In the genomic region with DNA sequence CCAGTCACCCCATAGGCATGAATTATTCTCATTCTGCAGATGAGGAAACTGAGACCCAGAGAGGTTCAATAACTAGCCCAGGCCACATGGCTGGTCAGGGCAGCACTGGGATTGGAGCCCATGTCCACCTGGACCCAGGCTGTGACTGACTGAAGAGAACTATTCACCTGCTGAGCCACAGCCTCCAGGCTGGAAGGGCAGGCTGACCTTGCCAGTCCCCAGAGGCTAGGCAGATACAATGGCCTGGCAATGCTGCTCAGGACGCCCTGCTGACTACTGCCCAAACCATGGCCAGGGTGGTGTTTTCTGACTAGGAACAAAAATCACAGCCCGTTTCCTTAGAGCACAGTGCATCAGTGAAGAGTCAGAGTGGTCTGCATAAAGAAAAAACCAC, we compare ENCODE assay signal across 28 cellular contexts. TPM values are rescaled to one million over a fixed set of nuclear protein-coding genes. Genes with fewer than 3 reads are reported as not detected.
DNase-seq lines count a peak whose midpoint lies in the region; ATAC-seq, FAIRE-seq and TF ChIP-seq lines count a peak whose summit lies in the region.
"Had no signal": no experiment of that assay in that cellular context is flagged by ENCODE, and none has a peak within 500 bp of the region (broad histone marks: within the 10 kb centered on the region; RNA-seq: fewer than 3 reads in every experiment).

No MANE protein-coding gene starts in this region.

- H3K27me3 ChIP-seq in HepG2 (ENCODE audit: control insufficient read depth in 1 of 2, insufficient read depth in 2 of 2, low read length in 2 of 2): no peaks in the 10 kb centered on the region
- H3K27me3 ChIP-seq in Karpas-422 (ENCODE audit: low read length): no peaks in the 10 kb centered on the region
- H3K27me3 ChIP-seq: neural progenitor cell, SJSA1 had no signal

- H3K27ac Mint-ChIP-seq in chondrocyte (ENCODE audit: unreplicated experiment): no peak overlapping the region
- H3K27ac Mint-ChIP-seq in stimulated activated effector memory CD8-positive, alpha-beta T cell treated with anti-CD3 and anti-CD28 coated beads, Interleukin-12 subunit alpha, Interleukin-12 subunit beta, amount 100 ng/mL, for 72 hours: peak overlapping the region; percentile 81
- H3K27ac Mint-ChIP-seq: activated CD4-positive, alpha-beta T cell treated with anti-CD3 and anti-CD28 coated beads for 36 hours; activated naive CD4-positive, alpha-beta T cell treated with anti-CD3 and anti-CD28 coated beads for 36 hours; stimulated activated memory B cell treated with anti-CD40 and anti-IgM and Interleukin-4, amounts not matched to agents 10 μg/mL and 1 μg/mL and 100 μg/mL, for 72 hours had no signal

- H3K36me3 ChIP-seq in HepG2 (replicated peaks in 1 of 2; ENCODE audit: control insufficient read depth in 1 of 2, insufficient read depth in 2 of 2, low read length in 2 of 2) (peaks cover 48 to 81% of the 10 kb centered on the region in 2 experiments), Karpas-422 (ENCODE audit: insufficient read depth, low read length) (no peaks in the 10 kb centered on the region)
- H3K36me3 ChIP-seq: neural progenitor cell, thoracic aorta had no signal

- H3K9me2 ChIP-seq in Karpas-422 (replicated peaks; ENCODE audit: insufficient read depth, low read length): no peaks in the 10 kb centered on the region

- ATAC-seq in HepG2 (no peak), HG02642 (IDR thresholded peaks at IDR 0.05; ENCODE audit: poor library complexity, unreplicated experiment) (no peak)
- ATAC-seq in stimulated activated effector memory CD8-positive, alpha-beta T cell treated with anti-CD3 and anti-CD28 coated beads, Interleukin-12 subunit alpha, Interleukin-12 subunit beta, amount 100 ng/mL, for 72 hours: no peak
- ATAC-seq: activated CD4-positive, alpha-beta T cell treated with anti-CD3 and anti-CD28 coated beads for 36 hours; Panc1; stimulated activated memory B cell treated with anti-CD40 and anti-IgM and Interleukin-4, amounts not matched to agents 10 μg/mL and 1 μg/mL and 100 μg/mL, for 72 hours had no signal

- BruUV-seq in HepG2 (replicated peaks; lab: Mats Ljungman, UMichigan): no TSS peak

- H3K4me2 ChIP-seq in HepG2 (ENCODE audit: low read depth, low read length): no peak overlapping the region
- H3K4me2 ChIP-seq in Karpas-422 (ENCODE audit: low read depth, low read length, poor library complexity, severe bottlenecking): no peak overlapping the region
- H3K4me2 ChIP-seq: neural progenitor cell had no signal

- intact Hi-C loops in HepG2 (cut with micrococcal nuclease; ENCODE audit: unreplicated experiment): loop anchor here (2.0 kb wide), 1 partner anchor 27 kb away; no protein-coding TSS in a partner anchor

- H3K9me3 Mint-ChIP-seq in chondrocyte (ENCODE audit: low read depth): no peaks in the 10 kb centered on the region
- no peaks in the 10 kb centered on the region for H3K9me3 Mint-ChIP-seq in stimulated activated effector memory CD8-positive, alpha-beta T cell treated with anti-CD3 and anti-CD28 coated beads, Interleukin-12 subunit alpha, Interleukin-12 subunit beta, amount 100 ng/mL, for 72 hours
- H3K9me3 Mint-ChIP-seq: activated naive CD4-positive, alpha-beta T cell treated with anti-CD3 and anti-CD28 coated beads for 36 hours; CD4-positive, CD25-positive, alpha-beta regulatory T cell; neural progenitor cell; stimulated activated memory B cell treated with anti-CD40 and anti-IgM and Interleukin-4, amounts not matched to agents 10 μg/mL and 1 μg/mL and 100 μg/mL, for 72 hours had no signal

- H4K20me1 ChIP-seq in HepG2 (ENCODE audit: insufficient read depth, low read length): peaks cover 61% of the 10 kb centered on the region; the same call in 1 of the 2 replicates
- H4K20me1 ChIP-seq in Karpas-422 (ENCODE audit: insufficient read depth, low read depth, low read length): peaks cover 15% of the 10 kb centered on the region; the same call in 1 of the 2 replicates

- TF ChIP-seq POLR2A in HepG2 (IDR thresholded peaks at IDR 0.05; ENCODE audit: insufficient read depth in 1 of 2, low read depth in 2 of 2, low read length in 2 of 2): no peak

- H3K4me3 ChIP-seq in HepG2 (replicated peaks in 1 of 3; ENCODE audit: insufficient read depth in 1 of 3, low read depth in 2 of 3, low read length in 3 of 3) (no peak overlapping the region), Karpas-422 (ENCODE audit: low read length) (no peak overlapping the region)
- H3K4me3 ChIP-seq: neural progenitor cell, SJSA1, thoracic aorta had no signal

- H3K4me1 ChIP-seq in HepG2 (ENCODE audit: insufficient read depth, low read length) (peaks cover 19% of the 10 kb centered on the region; the same call in 1 of the 2 replicates), Karpas-422 (ENCODE audit: low read length) (peaks cover 6% of the 10 kb centered on the region)
- H3K4me1 ChIP-seq: neural progenitor cell, SJSA1 had no signal

- FAIRE-seq in HepG2 (lab: Jason Lieb, UNC): no peak
- FAIRE-seq: bronchial epithelial cell, endothelial cell of umbilical vein, GM12892 had no signal

- H3K9me3 ChIP-seq in HepG2 (ENCODE audit: low read length): no peaks in the 10 kb centered on the region
- H3K9me3 ChIP-seq in Karpas-422 (ENCODE audit: low read length): no peaks in the 10 kb centered on the region
- H3K9me3 ChIP-seq: SJSA1, thoracic aorta had no signal

- 100% methylated on average over 2 of the region's 2 CpGs for WGBS in HepG2 (ENCODE audit: low lambda C conversion rate)

- no peak overlapping the region for H2AFZ ChIP-seq in HepG2 (ENCODE audit: low read length)
- no peak overlapping the region for H2AFZ ChIP-seq in Karpas-422 (ENCODE audit: low read length)
- H2AFZ ChIP-seq: neural progenitor cell had no signal

- no peak for TF ChIP-seq RAD21 in Ishikawa (IDR thresholded peaks at IDR 0.05; ENCODE audit: low read depth)
- TF ChIP-seq RAD21 in HepG2 (CRISPR knock-in tag; IDR thresholded peaks at IDR 0.05): no peak

- H3K79me2 ChIP-seq in HepG2 (ENCODE audit: insufficient read depth, low read length) (peaks cover 61% of the 10 kb centered on the region), Karpas-422 (ENCODE audit: low read length) (no peaks in the 10 kb centered on the region)

- CTCF ChIA-PET in HepG2 (lab: Yijun Ruan, JAX; ENCODE audit: low intra/inter-chr PET ratio, low total read pairs): no interaction called here

- peaks cover 6% of the 10 kb centered on the region for H3K4me1 Mint-ChIP-seq in chondrocyte (ENCODE audit: low read depth)
- peaks cover 35% of the 10 kb centered on the region for H3K4me1 Mint-ChIP-seq in stimulated activated effector memory CD8-positive, alpha-beta T cell treated with anti-CD3 and anti-CD28 coated beads, Interleukin-12 subunit alpha, Interleukin-12 subunit beta, amount 100 ng/mL, for 72 hours

- in situ Hi-C loops in HepG2 (cut with HindIII; ENCODE audit: extremely low pct_ligation_motif_present, low pct_unique_long_range_greater_than_20kb): no loop called here

- H3K27me3 Mint-ChIP-seq in chondrocyte (ENCODE audit: low read depth): no peaks in the 10 kb centered on the region
- H3K27me3 Mint-ChIP-seq: activated CD4-positive, alpha-beta T cell treated with anti-CD3 and anti-CD28 coated beads for 36 hours; CD4-positive, CD25-positive, alpha-beta regulatory T cell; stimulated activated memory B cell treated with anti-CD40 and anti-IgM and Interleukin-4, amounts not matched to agents 10 μg/mL and 1 μg/mL and 100 μg/mL, for 72 hours had no signal

- H3K9ac ChIP-seq in HepG2 (ENCODE audit: insufficient read depth, low read depth, low read length): peak overlapping the region; percentile 2; the same call in 1 of the 2 replicates
- no peak overlapping the region for H3K9ac ChIP-seq in Karpas-422 (ENCODE audit: low read length)
- H3K9ac ChIP-seq: neural progenitor cell had no signal

- peaks cover 3% of the 10 kb centered on the region for H3K36me3 Mint-ChIP-seq in chondrocyte (ENCODE audit: low read depth)
- no peaks in the 10 kb centered on the region for H3K36me3 Mint-ChIP-seq in stimulated activated effector memory CD8-positive, alpha-beta T cell treated with anti-CD3 and anti-CD28 coated beads, Interleukin-12 subunit alpha, Interleukin-12 subunit beta, amount 100 ng/mL, for 72 hours
- H3K36me3 Mint-ChIP-seq: CD4-positive, CD25-positive, alpha-beta regulatory T cell; neural progenitor cell had no signal

- H3K4me3 Mint-ChIP-seq in chondrocyte (ENCODE audit: unreplicated experiment): no peak overlapping the region
- H3K4me3 Mint-ChIP-seq in stimulated activated effector memory CD8-positive, alpha-beta T cell treated with anti-CD3 and anti-CD28 coated beads, Interleukin-12 subunit alpha, Interleukin-12 subunit beta, amount 100 ng/mL, for 72 hours: no peak overlapping the region
- H3K4me3 Mint-ChIP-seq: activated CD4-positive, alpha-beta T cell treated with anti-CD3 and anti-CD28 coated beads for 36 hours; activated naive CD4-positive, alpha-beta T cell treated with anti-CD3 and anti-CD28 coated beads for 36 hours; CD4-positive, CD25-positive, alpha-beta regulatory T cell; neural progenitor cell; stimulated activated memory B cell treated with anti-CD40 and anti-IgM and Interleukin-4, amounts not matched to agents 10 μg/mL and 1 μg/mL and 100 μg/mL, for 72 hours had no signal

- POLR2A ChIA-PET in HepG2 (lab: Yijun Ruan, JAX): no interaction called here

- TF ChIP-seq CTCF in chondrocyte (IDR thresholded peaks at IDR 0.05): no peak
- no peak for TF ChIP-seq CTCF in HepG2 (CRISPR knock-in tag; IDR thresholded peaks at IDR 0.05)

- TF ChIP-seq EP300 in Ishikawa (IDR thresholded peaks at IDR 0.05; ENCODE audit: borderline replicate concordance) (no peak), HepG2 (IDR thresholded peaks at IDR 0.05; ENCODE audit: low read depth in 2 of 2, low read length in 2 of 2) (no peak), HepG2 (CRISPR knock-in tag; IDR thresholded peaks at IDR 0.05; ENCODE audit: borderline replicate concordance) (no peak)

- no peak overlapping the region for H3K27ac ChIP-seq in HepG2 (ENCODE audit: extremely low read length, insufficient read depth, low read length)
- H3K27ac ChIP-seq in Karpas-422 (ENCODE audit: low read length): no peak overlapping the region
- H3K27ac ChIP-seq: SJSA1, thoracic aorta had no signal

- peak; percentile 48 for DNase-seq in chondrocyte (ENCODE audit: low spot score)
- no peak for DNase-seq in HepG2 (ENCODE audit: low spot score)
- no peak for DNase-seq in stimulated activated effector memory CD8-positive, alpha-beta T cell treated with anti-CD3 and anti-CD28 coated beads, Interleukin-12 subunit alpha, Interleukin-12 subunit beta, amount 100 ng/mL, for 72 hours (ENCODE audit: low spot score in 2 of 2)
- DNase-seq in medulla oblongata (ENCODE audit: extremely low spot score): no peak
- DNase-seq in Karpas-422: no peak
- no peak for DNase-seq in dedifferentiated amniotic fluid mesenchymal stem cell (ENCODE audit: extremely low spot score)
- DNase-seq: activated CD4-positive, alpha-beta T cell treated with anti-CD3 and anti-CD28 coated beads for 36 hours; activated naive CD4-positive, alpha-beta T cell treated with anti-CD3 and anti-CD28 coated beads for 36 hours; activated T-cell treated with anti-CD3 and anti-CD28 coated beads, Interleukin-2, amount 50 U/mL, for 48 hours; amniotic stem cell; CD4-positive, CD25-positive, alpha-beta regulatory T cell; EL; H7; KG1; MV-4-11; NCI-H1694; NCI-H524 treated with DMSO at 0.1 percent for 48 hours; stimulated activated CD4-positive, alpha-beta T cell treated with anti-CD3 and anti-CD28 coated beads, Interleukin-2, amount 100 ng/mL, for 48 hours had no signal

RNA-seq across cellular contexts. Expression of gene HS6ST1, which starts 36.8 kb away (rescaled TPM):
- total RNA-seq in chondrocyte: 30.0 to 39.2 TPM (median 33.1 TPM) in 3 replicates
- total RNA-seq in HepG2 (2016; rRNA removed; fragmentation: Illumina TruSeq; extraction: Trizol): 68.4 and 84.6 TPM in 2 replicates
- total RNA-seq in HepG2 (2016; cell fraction: cytosol; rRNA removed; fragmentation: Illumina TruSeq; extraction: Trizol; ENCODE audit: low read depth): 8.0 TPM in 2 replicates
- 60.2 and 86.4 TPM in 2 replicates for total RNA-seq in HepG2 (2016; cell fraction: insoluble cytoplasmic fraction; rRNA removed; fragmentation: Illumina TruSeq; extraction: Trizol)
- 38.4 and 40.3 TPM in 2 replicates for total RNA-seq in HepG2 (2016; cell fraction: membrane; rRNA removed; fragmentation: Illumina TruSeq; extraction: Trizol)
- 59.1 and 66.3 TPM in 2 replicates for total RNA-seq in HepG2 (2016; cell fraction: nucleus; rRNA removed; fragmentation: Illumina TruSeq; extraction: Trizol)
- 34.5 and 42.2 TPM in 2 replicates for polyA plus RNA-seq in HepG2 (2011; rRNA removed)
- polyA plus RNA-seq in HepG2 (2011; cell fraction: cytosol; rRNA removed): 35.2 and 53.7 TPM in 2 replicates
- 38.8 and 44.3 TPM in 2 replicates for polyA plus RNA-seq in HepG2 (2011; cell fraction: nucleus; rRNA removed)
- polyA plus RNA-seq in HepG2 (2012): 50.2 and 79.5 TPM in 2 replicates
- 5.2 and 5.6 TPM in 2 replicates for polyA plus RNA-seq in HepG2 (2016; cell fraction: cytosol; fragmentation: Illumina TruSeq; extraction: Trizol; ENCODE audit: low read depth)
- polyA plus RNA-seq in HepG2 (2016; cell fraction: insoluble cytoplasmic fraction; fragmentation: Illumina TruSeq; extraction: Trizol; ENCODE audit: low read depth): 70.3 and 83.1 TPM in 2 replicates
- 24.6 and 27.0 TPM in 2 replicates for polyA plus RNA-seq in HepG2 (2016; cell fraction: membrane; fragmentation: Illumina TruSeq; extraction: Trizol; ENCODE audit: low read depth)
- polyA plus RNA-seq in HepG2 (2016; cell fraction: nucleus; fragmentation: Illumina TruSeq; extraction: Trizol; ENCODE audit: insufficient read depth, low read depth): 106 and 113 TPM in 2 replicates
- 7.6 and 148 TPM in 2 replicates for polyA minus RNA-seq in HepG2 (2011; rRNA and poly(A)+ RNA removed; ENCODE audit: low replicate concordance)
- 47.4 and 52.3 TPM in 2 replicates for polyA minus RNA-seq in HepG2 (2011; cell fraction: cytosol; rRNA and poly(A)+ RNA removed)
- 39.0 and 60.8 TPM in 2 replicates for polyA minus RNA-seq in HepG2 (2011; cell fraction: nucleus; rRNA and poly(A)+ RNA removed)
- 3.3 and 5.9 TPM in 2 replicates for total RNA-seq in Karpas-422 (2014; rRNA removed; shearing (Covaris generic); ENCODE audit: low replicate concordance)
